In the genomic region with DNA sequence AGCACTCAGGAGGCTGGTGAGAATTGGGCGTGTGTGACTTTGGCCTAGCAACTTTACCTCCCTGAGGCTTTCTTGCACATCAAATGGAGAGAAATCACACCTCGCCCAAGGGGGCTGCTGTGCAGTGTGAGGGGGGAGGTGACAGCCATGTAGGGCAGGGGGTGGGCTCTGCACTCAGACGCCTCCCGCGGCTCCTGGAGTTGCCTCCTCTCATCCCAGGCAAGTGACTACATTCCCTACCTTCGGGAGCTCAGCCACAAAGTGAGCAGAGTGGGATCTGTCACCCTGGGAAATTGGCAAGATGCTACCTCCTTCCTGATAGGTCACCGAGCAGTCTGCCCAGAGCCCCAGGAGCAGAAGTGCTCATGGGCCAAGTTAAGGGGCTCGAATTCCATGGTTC, we compare ENCODE assay signal across 30 cellular contexts.
"Had no signal": no experiment of that assay in that cellular context is flagged by ENCODE, and none has a peak within 500 bp of the region (broad histone marks: within the 10 kb centered on the region; RNA-seq: fewer than 3 reads in every experiment).

No MANE protein-coding gene starts in this region.

- FAIRE-seq: astrocyte, bronchial epithelial cell, endometrium, endothelial cell of umbilical vein had no signal

- H3K27ac ChIP-seq: brain microvascular endothelial cell, epithelial cell of prostate, esophagus squamous epithelium, gastroesophageal sphincter had no signal

- DNase-seq: activated CD4-positive, alpha-beta T cell treated with anti-CD3 and anti-CD28 coated beads for 48 hours; activated CD4-positive, alpha-beta T cell treated with anti-CD3 and anti-CD28 coated beads, Interleukin-2, amount 50 U/mL, for 1 hour; activated CD4-positive, alpha-beta T cell treated with anti-CD3 and anti-CD28 coated beads, Interleukin-2, amount 50 U/mL, for 48 hours; activated CD8-positive, alpha-beta memory T cell treated with anti-CD3 and anti-CD28 coated beads for 24 hours; activated CD8-positive, alpha-beta T cell treated with anti-CD3 and anti-CD28 coated beads for 36 hours; activated effector memory CD4-positive, alpha-beta T cell treated with Interleukin-2 at 50 U/mL for 16 hours; activated gamma-delta T cell treated with Interleukin-2 at 50 U/mL for 16 hours; activated naive CD4-positive, alpha-beta T cell treated with anti-CD3 and anti-CD28 coated beads, Interleukin-2, amount 50 U/mL, for 16 hours; activated naive CD4-positive, alpha-beta T cell treated with Interleukin-2 at 50 U/mL for 16 hours; activated T-cell treated with anti-CD3 and anti-CD28 coated beads, Interleukin-2, amount 50 U/mL, for 4 hours; amniotic stem cell; anterior cingulate cortex; brain microvascular endothelial cell; cortex of kidney; dermis blood vessel endothelial cell; effector CD4-positive, alpha-beta T cell; effector memory CD8-positive, alpha-beta T cell; esophagus squamous epithelium; foreskin melanocyte; T-helper 1 cell; T-helper 17 cell; T1000 had no signal

- H3K9me3 ChIP-seq: esophagus squamous epithelium, gastroesophageal sphincter had no signal

- H3K36me3 ChIP-seq: brain microvascular endothelial cell, esophagus squamous epithelium, gastroesophageal sphincter had no signal

- H3K27me3 ChIP-seq: brain microvascular endothelial cell, esophagus squamous epithelium, gastroesophageal sphincter had no signal

- H3K4me3 ChIP-seq: esophagus squamous epithelium, gastroesophageal sphincter had no signal

- ATAC-seq: activated CD4-positive, CD25-positive, alpha-beta regulatory T cell treated with anti-CD3 and anti-CD28 coated beads, Interleukin-2, amount 50 U/mL, for 24 hours; activated CD8-positive, alpha-beta T cell treated with anti-CD3 and anti-CD28 coated beads for 36 hours; activated T-cell treated with anti-CD3 and anti-CD28 coated beads, Interleukin-2, amount 50 U/mL, for 4 hours; activated T-helper 17 cell treated with anti-CD3 and anti-CD28 coated beads, Interleukin-2, amount 50 U/mL, for 72 hours; effector memory CD8-positive, alpha-beta T cell; gastroesophageal sphincter; T-helper 17 cell had no signal
